9 cellular contexts compared by ENCODE assay signal in the genomic region with DNA sequence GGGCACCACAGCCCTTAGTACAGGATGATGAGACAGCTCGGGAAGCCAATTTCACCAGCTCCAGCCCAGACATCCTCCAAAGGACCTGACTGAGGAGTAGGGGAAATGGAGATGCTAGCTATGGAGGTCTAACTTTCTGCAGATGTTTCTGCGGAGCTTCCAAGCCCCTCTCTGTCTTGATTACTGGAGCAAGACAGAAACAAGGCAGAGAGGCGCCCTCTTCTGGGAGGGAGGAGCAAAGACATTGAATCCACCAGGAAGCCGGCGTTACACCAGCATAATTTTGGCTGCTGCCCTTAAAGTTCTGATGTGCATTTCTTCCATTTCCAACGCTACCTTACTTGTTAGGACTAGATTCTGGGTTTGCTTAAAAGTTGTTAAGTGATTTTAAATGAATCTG.
DNase-seq lines count a peak whose midpoint lies in the region; ATAC-seq and TF ChIP-seq lines count a peak whose summit lies in the region.
"Had no signal": no experiment of that assay in that cellular context is flagged by ENCODE, and none has a peak within 500 bp of the region (broad histone marks: within the 10 kb centered on the region; RNA-seq: fewer than 3 reads in every experiment).

No MANE protein-coding gene starts in this region.

- peak; percentile 33 for DNase-seq in NCI-H1436 (lab: John Stamatoyannopoulos, UW)
- no peak for DNase-seq in NCI-H1436 treated with DMSO at 0.1 percent for 48 hours (lab: John Stamatoyannopoulos, UW)
- peak; percentile 82 for DNase-seq in Karpas-422
- peak; percentile 26 for DNase-seq in myocyte (ENCODE audit: low read depth)
- DNase-seq in cortex of kidney (lab: John Stamatoyannopoulos, UW): no peak

- H3K27ac ChIP-seq in Karpas-422 (ENCODE audit: low read length) (no peak overlapping the region), VCaP (no peak overlapping the region)
- H3K27ac ChIP-seq: BLaER1 had no signal

- no peaks in the 10 kb centered on the region for H3K79me2 ChIP-seq in Karpas-422 (ENCODE audit: low read length)

- H3K9me2 ChIP-seq in Karpas-422 (replicated peaks; ENCODE audit: insufficient read depth, low read length): no peaks in the 10 kb centered on the region

- TF ChIP-seq CTCF in VCaP (conservative IDR thresholded peaks at IDR 0.05): peak; percentile 52

- peak overlapping the region; percentile 28 for H3K9ac ChIP-seq in Karpas-422 (ENCODE audit: low read length)
- H3K9ac ChIP-seq: BLaER1 had no signal

- peaks cover 15% of the 10 kb centered on the region for H3K4me1 ChIP-seq in Karpas-422 (ENCODE audit: low read length)
- H3K4me1 ChIP-seq: BLaER1 had no signal

- H3K4me3 ChIP-seq in Karpas-422 (ENCODE audit: low read length): peak overlapping the region; percentile 29; the same call in 1 of the 2 replicates
- H3K4me3 ChIP-seq: BLaER1 had no signal

- H4K20me1 ChIP-seq in Karpas-422 (ENCODE audit: insufficient read depth, low read depth, low read length): no peaks in the 10 kb centered on the region

- no peaks in the 10 kb centered on the region for H3K27me3 ChIP-seq in Karpas-422 (ENCODE audit: low read length)

- peak overlapping the region; percentile 19; the same call in 1 of the 2 replicates for H2AFZ ChIP-seq in Karpas-422 (ENCODE audit: low read length)

- H3K4me2 ChIP-seq in Karpas-422 (ENCODE audit: low read depth, low read length, poor library complexity, severe bottlenecking): peak overlapping the region; percentile 36
- H3K4me2 ChIP-seq: BLaER1 had no signal

- ATAC-seq in HG03280 (IDR thresholded peaks at IDR 0.05; ENCODE audit: unreplicated experiment): no peak
- ATAC-seq in GM18502 (IDR thresholded peaks at IDR 0.05; ENCODE audit: poor library complexity, unreplicated experiment): no peak

- no peaks in the 10 kb centered on the region for H3K9me3 ChIP-seq in Karpas-422 (ENCODE audit: low read length)
- H3K9me3 ChIP-seq: BLaER1 had no signal

- H3K36me3 ChIP-seq in Karpas-422 (ENCODE audit: insufficient read depth, low read length): no peaks in the 10 kb centered on the region
- H3K36me3 ChIP-seq: BLaER1 had no signal

Comparison
In these comparisons a context has a peak if more than half of its experiments do, and no peak if none do; other contexts are left out.
1. DNase-seq: peak in NCI-H1436 (single experiment), Karpas-422 (single experiment) and myocyte (single experiment); none in NCI-H1436 treated with DMSO at 0.1 percent for 48 hours (single experiment) and cortex of kidney (single experiment).